ENCODE assay signal across 11 cellular contexts in the genomic region with DNA sequence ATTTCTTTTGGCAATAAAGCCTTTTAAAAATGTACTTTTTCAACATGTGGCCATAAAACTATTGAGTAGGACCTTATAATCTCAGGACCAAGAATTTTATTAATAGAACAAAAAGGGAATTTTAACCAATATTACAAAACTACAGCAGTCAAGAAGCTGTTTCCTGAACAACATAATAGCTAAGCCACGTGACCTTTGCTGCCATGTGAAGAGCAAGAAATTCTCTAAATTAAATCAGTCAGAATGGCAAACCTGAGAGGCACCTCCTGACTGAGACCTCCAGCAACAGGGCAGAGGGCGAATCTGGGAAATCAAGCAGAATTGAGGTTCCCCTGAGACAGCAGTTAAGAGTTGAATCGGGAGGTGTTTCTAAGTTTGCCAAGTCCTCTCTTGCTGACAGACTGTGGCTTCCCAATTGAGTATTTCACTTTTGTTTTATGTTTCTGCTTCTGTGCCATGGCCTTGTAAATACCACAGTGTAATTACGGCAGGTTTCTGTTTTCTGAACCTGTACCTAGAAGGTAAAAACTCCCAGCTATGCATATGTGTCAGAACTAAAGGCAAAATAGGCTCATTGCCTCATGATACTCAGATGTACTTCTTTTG.
DNase-seq lines count a peak whose midpoint lies in the region; ATAC-seq and TF ChIP-seq lines count a peak whose summit lies in the region.
"Had no signal": no experiment of that assay in that cellular context is flagged by ENCODE, and none has a peak within 500 bp of the region (broad histone marks: within the 10 kb centered on the region; RNA-seq: fewer than 3 reads in every experiment).

No MANE protein-coding gene starts in this region.

- no peaks in the 10 kb centered on the region for H3K36me3 ChIP-seq in naive thymus-derived CD4-positive, alpha-beta T cell (ENCODE audit: control insufficient read depth in 2 of 3, insufficient read depth in 3 of 3, low read length in 3 of 3)

- no peak for DNase-seq in NCI-H2107 treated with DMSO at 0.1 percent for 48 hours (lab: John Stamatoyannopoulos, UW; ENCODE audit: unreplicated experiment)
- DNase-seq in NK-92 (lab: John Stamatoyannopoulos, UW; ENCODE audit: unreplicated experiment) = no peak
- no peak for DNase-seq in HuH-7 (ENCODE audit: low spot score)
- no peak for DNase-seq in naive thymus-derived CD4-positive, alpha-beta T cell
- DNase-seq: amygdala had no signal

- peaks cover 0 to 5% (median 0%) of the 10 kb centered on the region in 5 donors for H3K27me3 Mint-ChIP-seq in naive thymus-derived CD4-positive, alpha-beta T cell

- no peak overlapping the region for H3K4me3 ChIP-seq in naive thymus-derived CD4-positive, alpha-beta T cell (ENCODE audit: low read length)
- H3K4me3 ChIP-seq: skin epidermis had no signal

- TF ChIP-seq POLR2A in GM18505 (IDR thresholded peaks at IDR 0.05; ENCODE audit: borderline replicate concordance, extremely low read depth, insufficient read depth, insufficient read length) = no peak

- no peak overlapping the region for H3K27ac ChIP-seq in naive thymus-derived CD4-positive, alpha-beta T cell (ENCODE audit: low read depth, low read length)
- H3K27ac ChIP-seq: skin epidermis had no signal

- H3K27ac Mint-ChIP-seq in naive thymus-derived CD4-positive, alpha-beta T cell = no peak overlapping the region
- H3K27ac Mint-ChIP-seq: CD14-positive monocyte had no signal

- H3K9me3 Mint-ChIP-seq in naive thymus-derived CD4-positive, alpha-beta T cell = peaks cover 0 to 2% (median 0%) of the 10 kb centered on the region in 11 donors

- CTCF ChIA-PET in naive thymus-derived CD4-positive, alpha-beta T cell (lab: Charles Lee) = interaction anchor here (0.6 kb wide), 1 partner anchor 12 kb away, joined by 4 read pairs; no protein-coding TSS in a partner anchor

- H3K27me3 ChIP-seq in naive thymus-derived CD4-positive, alpha-beta T cell (ENCODE audit: control insufficient read depth in 2 of 2, insufficient read depth in 2 of 2, low read length in 2 of 2) = no peaks in the 10 kb centered on the region

- POLR2A ChIA-PET in naive thymus-derived CD4-positive, alpha-beta T cell (lab: Charles Lee) = no interaction called here

- no peaks in the 10 kb centered on the region for H3K4me1 Mint-ChIP-seq in naive thymus-derived CD4-positive, alpha-beta T cell

- H3K36me3 Mint-ChIP-seq in naive thymus-derived CD4-positive, alpha-beta T cell = no peaks in the 10 kb centered on the region
- H3K36me3 Mint-ChIP-seq: CD14-positive monocyte had no signal

- no peaks in the 10 kb centered on the region for H3K4me1 ChIP-seq in naive thymus-derived CD4-positive, alpha-beta T cell (ENCODE audit: control insufficient read depth in 2 of 2, insufficient read depth in 2 of 2, low read length in 2 of 2)

- intact Hi-C loops in naive thymus-derived CD4-positive, alpha-beta T cell (cut with micrococcal nuclease) = no loop called here

- H3K4me3 Mint-ChIP-seq in naive thymus-derived CD4-positive, alpha-beta T cell = no peak overlapping the region

- no peaks in the 10 kb centered on the region for H3K9me3 ChIP-seq in naive thymus-derived CD4-positive, alpha-beta T cell (ENCODE audit: control insufficient read depth in 2 of 3, low read length in 3 of 3)

- peak; percentile 96 for ATAC-seq in GM18505 (IDR thresholded peaks at IDR 0.05; ENCODE audit: unreplicated experiment)
- peak; percentile 96 for ATAC-seq in GM19452 (IDR thresholded peaks at IDR 0.05; ENCODE audit: unreplicated experiment)
- peak; percentile 94 for ATAC-seq in HG02884 (IDR thresholded peaks at IDR 0.05; ENCODE audit: unreplicated experiment)
- peak; percentile 97 for ATAC-seq in HG03565 (IDR thresholded peaks at IDR 0.05; ENCODE audit: unreplicated experiment)
- no peak for ATAC-seq in naive thymus-derived CD4-positive, alpha-beta T cell
